Comparison of ENCODE assay signal across 8 cellular contexts in the genomic region with DNA sequence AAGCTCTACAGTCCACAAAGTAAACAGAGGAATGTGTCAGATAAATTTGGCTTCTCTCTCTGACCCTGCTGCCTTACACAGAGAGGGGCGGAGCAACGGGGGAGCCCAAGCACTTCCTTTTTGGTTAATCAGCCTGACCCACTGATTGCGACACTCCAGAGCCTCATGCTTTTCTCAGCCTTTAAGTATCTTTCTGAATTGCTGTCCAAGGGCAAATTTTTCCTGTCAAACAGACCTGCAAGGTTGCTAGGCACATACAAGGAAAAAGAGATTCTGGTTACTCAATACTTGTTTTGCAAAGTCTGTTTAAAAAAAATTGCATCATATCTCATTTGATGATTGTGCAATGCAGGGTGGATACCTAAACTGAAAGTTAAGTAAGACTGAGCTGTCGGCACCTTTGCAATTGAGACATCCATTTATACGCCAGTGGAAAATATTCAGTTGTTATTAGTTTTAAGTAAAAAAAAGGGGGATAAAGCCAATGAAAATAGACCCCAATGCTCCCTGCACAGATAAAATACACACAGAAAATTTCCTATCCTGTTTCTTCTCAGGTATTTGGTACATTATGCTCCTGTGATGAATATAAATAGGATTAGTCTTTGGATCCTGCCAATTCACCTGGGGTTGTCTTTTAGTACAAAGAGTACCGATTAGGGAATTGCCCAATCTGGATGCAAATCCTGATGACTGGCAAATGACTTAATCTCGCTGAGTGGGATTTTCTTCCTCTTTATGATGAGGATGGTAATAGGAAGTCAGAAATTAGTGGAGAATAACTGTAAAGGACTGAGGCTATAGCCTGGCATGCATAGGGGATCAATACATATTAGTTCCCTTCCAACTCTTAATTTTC.
DNase-seq lines count a peak whose midpoint lies in the region; ATAC-seq and TF ChIP-seq lines count a peak whose summit lies in the region.

No MANE protein-coding gene starts in this region.

- peak overlapping the region; percentile 11 for H3K4me3 ChIP-seq in skeletal muscle satellite cell (ENCODE audit: low read length)

- TF ChIP-seq CTCF in AG09319 (IDR thresholded peaks at IDR 0.05; ENCODE audit: low read depth, low read length): no peak

- peak overlapping the region; percentile 58 for H3K4me2 ChIP-seq in skeletal muscle satellite cell (ENCODE audit: low read length)

- no peaks in the 10 kb centered on the region for H3K9me3 ChIP-seq in skeletal muscle satellite cell (replicated peaks; ENCODE audit: low read length)

- no peaks in the 10 kb centered on the region for H3K27me3 ChIP-seq in skeletal muscle satellite cell (ENCODE audit: control insufficient read depth, insufficient read depth, low read length)

- H3K36me3 ChIP-seq in skeletal muscle satellite cell (ENCODE audit: insufficient read depth, low read length): no peaks in the 10 kb centered on the region

- H3K9ac ChIP-seq in skeletal muscle satellite cell (ENCODE audit: low read depth, low read length): peak overlapping the region; percentile 18

- peak; percentile 99 for DNase-seq in AG09319 (ENCODE audit: extremely low read depth, low read depth)
- peak; percentile 99 for DNase-seq in SIG-M5 (lab: John Stamatoyannopoulos, UW)
- peak; percentile 75 for DNase-seq in activated naive CD4-positive, alpha-beta T cell treated with Interleukin-2 at 50 U/mL for 16 hours
- DNase-seq in cardiac septum (ENCODE audit: low spot score): peak; percentile 95
- DNase-seq in effector CD4-positive, alpha-beta T cell: no peak

- ATAC-seq in GM19043 (IDR thresholded peaks at IDR 0.05; ENCODE audit: low read depth, unreplicated experiment) (peak; percentile 87), HG03354 (IDR thresholded peaks at IDR 0.05; ENCODE audit: poor library complexity, severe bottlenecking, unreplicated experiment) (peak; percentile 98)

- intact Hi-C loops in cardiac septum (cut with DNase I): no loop called here

- H3K4me1 ChIP-seq in skeletal muscle satellite cell (ENCODE audit: control insufficient read depth, insufficient read depth, low read length): peaks cover 22% of the 10 kb centered on the region
